1 cellular context compared by ENCODE assay signal in genomic region chr5:57036621-57037160, GRCh38.
TF ChIP-seq lines count a peak whose summit lies in the region.

No MANE protein-coding gene starts in this region.

TF ChIP-seq in H1, 55 proteins besides CTCF, POLR2A, EP300 and RAD21 (continued from another document):
- TF ChIP-seq CHD7 (IDR thresholded peaks at IDR 0.05; ENCODE audit: insufficient replicate concordance, low read length) (no peak), SIRT6 (IDR thresholded peaks at IDR 0.05; ENCODE audit: low read length) (no peak), SAP30 (IDR thresholded peaks at IDR 0.05; ENCODE audit: insufficient read depth, insufficient replicate concordance, low read length) (no peak), E2F6 (IDR thresholded peaks at IDR 0.05) (no peak), USF2 (IDR thresholded peaks at IDR 0.05; ENCODE audit: low read length) (no peak), ATF3 (IDR thresholded peaks at IDR 0.05; ENCODE audit: insufficient read depth, low read depth, low read length) (no peak), GABPA (IDR thresholded peaks at IDR 0.05; ENCODE audit: borderline replicate concordance, insufficient read depth, low read length) (no peak), ASH2L (IDR thresholded peaks at IDR 0.05; ENCODE audit: low read length) (no peak), BRCA1 (IDR thresholded peaks at IDR 0.05; ENCODE audit: low read depth, low read length) (no peak), KDM5A (IDR thresholded peaks at IDR 0.05; ENCODE audit: low read length) (no peak), SUZ12 (IDR thresholded peaks at IDR 0.05; ENCODE audit: low read length) (no peak), TCF12 (IDR thresholded peaks at IDR 0.05; ENCODE audit: low read depth, low read length) (no peak), MAFK (IDR thresholded peaks at IDR 0.05; ENCODE audit: low read depth, low read length) (no peak), MAX (IDR thresholded peaks at IDR 0.05) (no peak)
